Comparison of ENCODE assay signal across 24 cellular contexts in genomic region chr7:43803865-43804264, GRCh38.
"Had no signal": no experiment of that assay in that cellular context is flagged by ENCODE, and none has a peak within 500 bp of the region (broad histone marks: within the 10 kb centered on the region; RNA-seq: fewer than 3 reads in every experiment).

No MANE protein-coding gene starts in this region.

- H3K4me1 ChIP-seq: breast epithelium, foreskin keratinocyte, heart right ventricle, lower lobe of right lung, right atrium auricular region, stomach, thyroid gland, upper lobe of right lung had no signal

- H3K9me3 ChIP-seq: breast epithelium, esophagus muscularis mucosa, heart right ventricle, lower lobe of right lung, mucosa of descending colon, right atrium auricular region, stomach, thyroid gland, upper lobe of right lung had no signal

- ATAC-seq: activated CD8-positive, alpha-beta memory T cell treated with anti-CD3 and anti-CD28 coated beads, Interleukin-2, amount 10 ng/mL, durations not matched to agents 7 days and 5 days; activated CD8-positive, alpha-beta T cell treated with anti-CD3 and anti-CD28 coated beads, Interleukin-2, amount 10 ng/mL, durations not matched to agents 7 days and 5 days; activated naive CD4-positive, alpha-beta T cell treated with anti-CD3 and anti-CD28 coated beads, Interleukin-2, amount 50 U/mL, for 72 hours; foreskin keratinocyte; heart right ventricle; left lobe of liver; lower lobe of right lung; mucosa of descending colon; natural killer cell treated with Interleukin-12 subunit alpha and Interleukin-12 subunit beta and Interleukin-15 and Interleukin-18, amount 100 ng/mL, for 72 hours; stimulated activated naive B cell treated with anti-CD40 and anti-IgM and Interleukin-4, amounts not matched to agents 10 μg/mL and 1 μg/mL and 100 μg/mL, for 72 hours; upper lobe of right lung had no signal

- DNase-seq: activated CD4-positive, alpha-beta T cell treated with anti-CD3 and anti-CD28 coated beads for 1 hour; activated CD8-positive, alpha-beta memory T cell treated with anti-CD3 and anti-CD28 coated beads, Interleukin-2, amount 10 ng/mL, durations not matched to agents 7 days and 5 days; activated CD8-positive, alpha-beta T cell treated with anti-CD3 and anti-CD28 coated beads, Interleukin-2, amount 10 ng/mL, durations not matched to agents 7 days and 5 days; activated naive CD4-positive, alpha-beta T cell; activated T-cell treated with anti-CD3 and anti-CD28 coated beads, Interleukin-2, amount 50 U/mL, for 48 hours; endodermal cell; foreskin keratinocyte; heart right ventricle; lower lobe of right lung; mesenchymal stem cell; mucosa of descending colon; stimulated activated CD4-positive, alpha-beta T cell treated with anti-CD3 and anti-CD28 coated beads, Interleukin-2, amount 100 ng/mL, for 24 hours; stimulated activated naive B cell treated with anti-CD40 and anti-IgM and Interleukin-4, amounts not matched to agents 10 μg/mL and 1 μg/mL and 100 μg/mL, for 72 hours; stomach; T1000; thyroid gland; upper lobe of right lung had no signal

- H3K27ac ChIP-seq: breast epithelium, esophagus muscularis mucosa, foreskin keratinocyte, heart right ventricle, lower lobe of right lung, right atrium auricular region, stomach, thyroid gland, upper lobe of right lung had no signal

- H3K27me3 ChIP-seq: breast epithelium, esophagus muscularis mucosa, foreskin keratinocyte, heart right ventricle, right atrium auricular region, stomach, thyroid gland, upper lobe of right lung had no signal

- H3K4me3 ChIP-seq: breast epithelium, esophagus muscularis mucosa, heart right ventricle, lower lobe of right lung, mucosa of descending colon, right atrium auricular region, smooth muscle cell, stomach, thyroid gland, upper lobe of right lung had no signal
